ENCODE assay signal across 34 cellular contexts in the genomic region with DNA sequence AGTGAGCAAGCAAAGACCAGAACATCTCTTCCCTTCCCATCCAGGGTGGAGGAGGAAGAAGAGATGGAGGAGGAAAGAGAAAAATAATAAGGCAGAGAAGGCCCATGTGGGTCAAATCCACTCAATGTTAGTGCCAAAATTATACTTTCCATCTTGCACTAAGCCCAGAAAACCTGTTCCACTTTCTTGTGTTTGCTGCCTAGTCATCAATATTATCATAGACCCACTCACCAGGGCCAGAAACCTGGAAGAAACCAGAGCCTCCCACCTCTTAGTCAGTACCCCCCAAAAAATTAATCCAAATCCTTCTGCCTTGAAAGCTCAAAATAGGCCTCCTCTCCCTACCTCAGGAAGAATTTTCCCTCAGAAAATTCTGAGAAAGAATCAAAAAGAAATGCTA.
"Had no signal": no experiment of that assay in that cellular context is flagged by ENCODE, and none has a peak within 500 bp of the region (broad histone marks: within the 10 kb centered on the region; RNA-seq: fewer than 3 reads in every experiment).

No MANE protein-coding gene starts in this region.

- H3K4me3 ChIP-seq: MG63 had no signal

- H3K9me3 ChIP-seq: MG63 had no signal

- DNase-seq: Karpas-422, Kasumi-1, MG63, MM.1S, MV-4-11, NCI-H1048, NCI-H1092, NCI-H1092 treated with DMSO at 0.1 percent for 48 hours, NCI-H1105, NCI-H1105 treated with DMSO at 0.1 percent for 48 hours, NCI-H1417, NCI-H1417 treated with DMSO at 0.1 percent for 48 hours, NCI-H1436, NCI-H1436 treated with DMSO at 0.1 percent for 48 hours, NCI-H146, NCI-H1694, NCI-H1694 treated with DMSO at 0.1 percent for 48 hours, NCI-H187, NCI-H187 treated with DMSO at 0.1 percent for 48 hours, NCI-H1930, NCI-H2029, NCI-H2029 treated with DMSO at 0.1 percent for 48 hours, NCI-H2081, NCI-H2081 treated with DMSO at 0.1 percent for 48 hours, NCI-H2107, NCI-H2171, NCI-H2171 treated with DMSO at 0.1 percent for 48 hours, NCI-H2227 treated with DMSO at 0.1 percent for 48 hours, NCI-H226, NCI-H345, NCI-H446, NCI-H446 treated with DMSO at 0.1 percent for 48 hours, NCI-H510A, NCI-H510A treated with DMSO at 0.1 percent for 48 hours had no signal

- H3K36me3 ChIP-seq: MG63 had no signal

- H3K27me3 ChIP-seq: MG63 had no signal
